In genomic region chr11:97364047-97364446, GRCh38 we compare ENCODE assay signal across 1 cellular context.
TF ChIP-seq lines count a peak whose summit lies in the region.

No MANE protein-coding gene starts in this region.

TF ChIP-seq in SK-N-SH, 30 proteins besides CTCF, POLR2A, EP300 and RAD21 (continued from another document):
- TF ChIP-seq REST (IDR thresholded peaks at IDR 0.05; ENCODE audit: low read depth, low read length) (no peak), YY1 (IDR thresholded peaks at IDR 0.05; ENCODE audit: low read depth) (no peak), RCOR1 (IDR thresholded peaks at IDR 0.05; ENCODE audit: low read length) (no peak), CHD2 (IDR thresholded peaks at IDR 0.05; ENCODE audit: low read length, partially characterized antibody) (no peak), ELF1 (IDR thresholded peaks at IDR 0.05) (no peak), EZH2phosphoT487 (IDR thresholded peaks at IDR 0.05; ENCODE audit: borderline replicate concordance, low read depth) (no peak), POLR2AphosphoS5 (IDR thresholded peaks at IDR 0.05; ENCODE audit: low read depth, low read length) (no peak), IRF3 (IDR thresholded peaks at IDR 0.05; ENCODE audit: low read depth, low read length) (no peak), NRF1 (IDR thresholded peaks at IDR 0.05; ENCODE audit: low read depth, low read length) (no peak), MEF2A (IDR thresholded peaks at IDR 0.05; ENCODE audit: borderline replicate concordance, low read depth) (peak; percentile 78; the same call in 1 of the 2 replicates), TAF1 (IDR thresholded peaks at IDR 0.05; ENCODE audit: borderline replicate concordance, low read depth, low read length) (no peak), TEAD4 (IDR thresholded peaks at IDR 0.05; ENCODE audit: borderline replicate concordance, insufficient read depth) (no peak), USF2 (IDR thresholded peaks at IDR 0.05; ENCODE audit: borderline replicate concordance, low read depth, low read length) (no peak), SMC3 (IDR thresholded peaks at IDR 0.05; ENCODE audit: low read depth, low read length) (no peak), FOXJ3 (CRISPR knock-in tag; IDR thresholded peaks at IDR 0.05) (no peak), FOSL2 (IDR thresholded peaks at IDR 0.05; ENCODE audit: borderline replicate concordance, low read depth) (no peak), TCF12 (IDR thresholded peaks at IDR 0.05) (peak; percentile 29; the same call in 1 of the 2 replicates), ZBTB33 (IDR thresholded peaks at IDR 0.05; ENCODE audit: borderline replicate concordance, low read depth) (no peak), MAX (IDR thresholded peaks at IDR 0.05; ENCODE audit: low read depth) (no peak), MXI1 (IDR thresholded peaks at IDR 0.05; ENCODE audit: low read depth, low read length) (no peak), JUND (IDR thresholded peaks at IDR 0.05) (peak; percentile 72)
